In the genomic region with DNA sequence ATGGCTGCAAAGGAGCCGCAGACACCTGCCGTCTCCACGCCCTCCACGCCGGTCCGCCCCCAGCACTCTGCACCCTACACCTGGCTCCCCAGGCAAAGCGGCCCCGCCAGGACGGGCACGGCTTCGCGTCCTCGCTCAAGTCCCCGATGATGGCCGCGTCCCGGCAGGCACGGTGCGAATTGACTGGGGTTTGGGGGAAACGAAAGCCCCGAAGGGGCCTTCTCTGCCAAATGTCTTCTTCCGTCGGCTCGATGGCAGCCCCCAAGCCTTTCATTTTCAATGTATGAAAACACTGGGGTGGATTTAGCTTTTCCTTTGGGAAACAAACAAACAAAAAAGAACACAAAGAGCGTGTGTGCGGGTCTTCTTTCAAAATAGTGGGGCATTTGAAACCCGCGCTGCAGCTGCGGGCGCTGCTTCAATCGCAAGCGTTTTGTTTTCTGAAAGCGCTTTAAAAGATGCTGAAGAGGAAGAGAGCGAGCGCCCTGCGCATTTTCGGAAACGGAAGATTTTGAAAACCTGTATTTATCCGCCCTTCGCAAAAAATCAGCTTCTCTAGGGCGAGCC, we compare ENCODE assay signal across 8 cellular contexts.
DNase-seq lines count a peak whose midpoint lies in the region; ATAC-seq and TF ChIP-seq lines count a peak whose summit lies in the region.

No MANE protein-coding gene starts in this region.

- DNase-seq in EL (peak; percentile 8), NCI-H345 (lab: John Stamatoyannopoulos, UW) (peak; percentile 61), cardiac fibroblast (ENCODE audit: low read depth in 2 of 2) (peak in 1 of 2 donors; percentile 16), left lung (peak in 1 of 2 donors; percentile 80), OCI-M1 (lab: John Stamatoyannopoulos, UW) (no peak), HAP-1 (ENCODE audit: low spot score in 2 of 2) (no peak)

- in situ Hi-C loops in HAP-1 (cut with MboI; ENCODE audit: low sequenced_read_pairs) = loop anchor here (25.0 kb wide), 1 partner anchor 97 kb away; no protein-coding TSS in a partner anchor

- H3K9ac ChIP-seq in stomach smooth muscle (ENCODE audit: low read length in 2 of 2) = no peak overlapping the region

- H3K9me3 ChIP-seq in left lung = no peaks in the 10 kb centered on the region
- no peaks in the 10 kb centered on the region for H3K9me3 ChIP-seq in stomach smooth muscle (ENCODE audit: control insufficient read depth in 2 of 2, low read length in 2 of 2)
- H3K9me3 ChIP-seq in HAP-1 = no peaks in the 10 kb centered on the region

- no peak for ATAC-seq in left lung
- no peak for ATAC-seq in GM19023 (IDR thresholded peaks at IDR 0.05; ENCODE audit: unreplicated experiment)

- H3K36me3 ChIP-seq in left lung (no peaks in the 10 kb centered on the region), stomach smooth muscle (ENCODE audit: control insufficient read depth in 2 of 2, insufficient read depth in 2 of 2, low read length in 2 of 2) (no peaks in the 10 kb centered on the region), HAP-1 (replicated peaks) (no peaks in the 10 kb centered on the region)

- H3K27ac ChIP-seq in left lung = no peak overlapping the region
- no peak overlapping the region for H3K27ac ChIP-seq in stomach smooth muscle (ENCODE audit: low read length)

- H3K4me3 ChIP-seq in cardiac fibroblast (replicated peaks in 1 of 2; ENCODE audit: low read depth in 2 of 2, low read length in 2 of 2) (peak overlapping the region; percentile 22 to 35), left lung (peak overlapping the region; percentile 19 to 20), stomach smooth muscle (ENCODE audit: low read length in 2 of 2) (peak overlapping the region; percentile 12 to 64), HAP-1 (no peak overlapping the region)

- intact Hi-C loops in left lung (cut with DNase I) = no loop called here

- H3K27me3 ChIP-seq in left lung = peaks cover 33 to 55% of the 10 kb centered on the region in 2 donors
- peaks cover 28 to 40% of the 10 kb centered on the region in 2 donors for H3K27me3 ChIP-seq in stomach smooth muscle (ENCODE audit: control insufficient read depth in 1 of 2, insufficient read depth in 2 of 2, low read length in 2 of 2)
- H3K27me3 ChIP-seq in HAP-1 (ENCODE audit: low read depth) = no peaks in the 10 kb centered on the region

- H3K4me1 ChIP-seq in left lung (peaks cover 0 to 18% of the 10 kb centered on the region in 2 donors), stomach smooth muscle (ENCODE audit: control insufficient read depth, insufficient read depth, low read length) (peaks cover 5% of the 10 kb centered on the region), HAP-1 (peaks cover 19% of the 10 kb centered on the region)

- TF ChIP-seq CTCF in cardiac fibroblast (IDR thresholded peaks at IDR 0.05; ENCODE audit: low read depth, low read length) (no peak), left lung (IDR thresholded peaks at IDR 0.05) (no peak)

Comparison
In these comparisons a context has a peak if more than half of its experiments do, and no peak if none do; other contexts are left out.
1. DNase-seq: peak in EL (single experiment) and NCI-H345 (single experiment); none in OCI-M1 (single experiment) and HAP-1 (0 of 2).